Comparison of ENCODE assay signal across 1 cellular context in the genomic region with DNA sequence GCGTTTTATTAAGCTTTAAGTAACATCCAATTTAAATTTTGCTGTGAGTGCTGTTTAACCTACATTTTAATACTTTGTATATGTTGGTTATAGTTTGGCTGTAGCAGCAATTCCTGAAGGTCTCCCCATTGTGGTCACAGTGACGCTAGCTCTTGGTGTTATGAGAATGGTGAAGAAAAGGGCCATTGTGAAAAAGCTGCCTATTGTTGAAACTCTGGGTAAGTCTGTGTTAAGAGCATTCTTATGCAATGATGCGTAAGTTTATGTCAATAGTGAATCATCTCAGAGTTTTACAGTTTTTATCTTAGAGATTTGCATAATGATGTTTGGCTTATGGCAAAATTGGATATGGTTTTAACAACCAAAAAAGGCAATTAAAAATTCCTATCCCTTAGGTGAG.
A peak's percentile ranks its signal among the peaks of the same experiment; 100 is the strongest.
TF ChIP-seq lines count a peak whose summit lies in the region.

No MANE protein-coding gene starts in this region.

TF ChIP-seq in A549, 52 proteins besides CTCF, POLR2A, EP300 and RAD21 (continued from another document):
- TF ChIP-seq FOSL2 (IDR thresholded peaks at IDR 0.05): no peak
- TF ChIP-seq FOSL2 (CRISPR knock-in tag; IDR thresholded peaks at IDR 0.05): peak; percentile 85
- TF ChIP-seq SREBF2 (IDR thresholded peaks at IDR 0.05): no peak
- TF ChIP-seq, protein P1, sequence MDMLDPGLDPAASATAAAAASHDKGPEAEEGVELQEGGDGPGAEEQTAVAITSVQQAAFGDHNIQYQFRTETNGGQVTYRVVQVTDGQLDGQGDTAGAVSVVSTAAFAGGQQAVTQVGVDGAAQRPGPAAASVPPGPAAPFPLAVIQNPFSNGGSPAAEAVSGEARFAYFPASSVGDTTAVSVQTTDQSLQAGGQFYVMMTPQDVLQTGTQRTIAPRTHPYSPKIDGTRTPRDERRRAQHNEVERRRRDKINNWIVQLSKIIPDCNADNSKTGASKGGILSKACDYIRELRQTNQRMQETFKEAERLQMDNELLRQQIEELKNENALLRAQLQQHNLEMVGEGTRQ (IDR thresholded peaks at IDR 0.05): no peak
- no peak for TF ChIP-seq NPAS2 (CRISPR knock-in tag; IDR thresholded peaks at IDR 0.05; ENCODE audit: borderline replicate concordance)
- no peak for TF ChIP-seq HOXB13 (CRISPR knock-in tag; IDR thresholded peaks at IDR 0.05; ENCODE audit: low read depth)
- TF ChIP-seq CBX8 (IDR thresholded peaks at IDR 0.05): no peak
- no peak for TF ChIP-seq PHF8 (IDR thresholded peaks at IDR 0.05; ENCODE audit: borderline replicate concordance, low read depth)
- TF ChIP-seq CEBPB (IDR thresholded peaks at IDR 0.05): peak; percentile 77 to 83
- TF ChIP-seq KDM5A (IDR thresholded peaks at IDR 0.05): no peak
- no peak for TF ChIP-seq RARB (CRISPR knock-in tag; IDR thresholded peaks at IDR 0.05)
